In the genomic region with DNA sequence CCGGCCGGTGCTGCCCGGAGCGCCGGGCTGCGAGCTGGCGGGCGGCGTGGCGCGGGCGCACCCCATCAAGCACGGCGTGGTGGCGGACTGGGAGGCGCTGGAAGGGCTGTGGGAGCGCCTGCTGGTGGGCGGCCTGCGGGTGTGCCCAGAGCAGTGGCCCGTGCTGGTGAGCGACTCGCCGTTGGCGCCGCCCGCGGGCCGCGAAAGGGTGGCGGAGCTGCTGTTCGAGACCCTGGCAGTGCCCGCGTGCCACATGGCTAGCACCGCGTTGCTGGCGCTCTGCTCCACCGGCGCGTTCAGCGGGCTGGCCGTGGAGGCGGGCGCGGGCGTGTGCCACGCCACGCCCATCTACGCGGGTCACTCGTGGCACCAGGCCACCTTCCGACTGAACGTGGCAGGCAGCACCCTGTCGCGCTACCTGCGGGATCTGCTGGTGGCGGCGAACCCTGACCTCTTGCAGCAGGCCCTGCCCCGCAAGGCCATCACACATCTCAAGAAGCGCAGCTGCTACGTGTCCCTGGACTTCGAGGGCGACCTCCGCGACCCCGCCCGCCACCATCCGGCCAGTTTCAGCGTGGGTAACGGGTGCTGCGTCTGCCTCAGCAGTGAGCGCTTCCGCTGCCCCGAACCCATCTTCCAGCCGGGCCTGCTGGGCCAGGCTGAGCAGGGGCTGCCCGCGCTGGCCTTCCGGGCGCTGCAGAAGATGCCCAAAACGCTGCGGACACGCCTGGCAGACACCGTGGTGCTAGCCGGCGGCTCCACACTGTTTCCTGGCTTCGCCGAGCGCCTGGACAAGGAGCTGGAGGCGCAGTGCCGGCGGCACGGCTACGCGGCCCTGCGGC, we compare ENCODE assay signal across 8 cellular contexts. TPM values are rescaled to one million over a fixed set of nuclear protein-coding genes. Genes with fewer than 3 reads are reported as not detected.
A peak's percentile ranks its signal among the peaks of the same experiment; 100 is the strongest.
DNase-seq lines count a peak whose midpoint lies in the region; ATAC-seq and TF ChIP-seq lines count a peak whose summit lies in the region.

No MANE protein-coding gene starts in this region.

- peak overlapping the region; percentile 69 to 94 (median 80) for H3K4me3 Mint-ChIP-seq in CD8-positive, alpha-beta memory T cell
- H3K4me3 Mint-ChIP-seq in WTC11 = peak overlapping the region; percentile 62

- peak overlapping the region in 5 of 8 donors; percentile 15 to 75 (median 45) for H3K27ac Mint-ChIP-seq in CD8-positive, alpha-beta memory T cell
- no peak overlapping the region for H3K27ac Mint-ChIP-seq in WTC11

- CTCF ChIA-PET in CD8-positive, alpha-beta memory T cell (lab: Charles Lee) = interaction anchor here (0.6 to 7.2 kb wide), 46 partner anchors 7 to 409 kb away, joined by 3 to 103 read pairs (median 4); a partner anchor contains a TSS
- CTCF ChIA-PET in WTC11 (lab: Charles Lee) = interaction anchor here (0.5 to 7.9 kb wide), 50 partner anchors 9 to 404 kb away, joined by 3 to 134 read pairs (median 3); a partner anchor contains a TSS

- DNase-seq in CD8-positive, alpha-beta memory T cell = peak; percentile 34 to 82 (median 72)
- DNase-seq in HuH-7 (ENCODE audit: low spot score) (peak; percentile 76), WTC11 (ENCODE audit: low spot score) (no peak), choroid plexus epithelial cell (ENCODE audit: low read depth) (peak; percentile 82), left lung (peak in 1 of 2 donors; percentile 97), NCI-H2107 treated with DMSO at 0.1 percent for 48 hours (lab: John Stamatoyannopoulos, UW; ENCODE audit: unreplicated experiment) (no peak)
- peak; percentile 41 for DNase-seq in stimulated activated CD4-positive, alpha-beta T cell treated with anti-CD3 and anti-CD28 coated beads, Interleukin-4, amount 100 ng/mL, for 24 hours

- H3K4me1 ChIP-seq in CD8-positive, alpha-beta memory T cell (ENCODE audit: insufficient read depth, low read length) = peaks cover 32% of the 10 kb centered on the region
- peaks cover 18 to 57% of the 10 kb centered on the region in 2 donors for H3K4me1 ChIP-seq in left lung

- H3K9me3 Mint-ChIP-seq in CD8-positive, alpha-beta memory T cell = no peaks in the 10 kb centered on the region
- H3K9me3 Mint-ChIP-seq in WTC11 = no peaks in the 10 kb centered on the region

- peak overlapping the region; percentile 77 for H3K4me3 ChIP-seq in CD8-positive, alpha-beta memory T cell (ENCODE audit: low read length)
- H3K4me3 ChIP-seq in choroid plexus epithelial cell (ENCODE audit: low read depth, low read length) (peak overlapping the region; percentile 65), left lung (peak overlapping the region; percentile 55 to 56)

- peaks cover 32 to 52% (median 42%) of the 10 kb centered on the region in 3 donors for H3K4me1 Mint-ChIP-seq in CD8-positive, alpha-beta memory T cell
- peaks cover 33% of the 10 kb centered on the region for H3K4me1 Mint-ChIP-seq in WTC11

- H3K27me3 Mint-ChIP-seq in CD8-positive, alpha-beta memory T cell = no peaks in the 10 kb centered on the region
- peaks cover 14% of the 10 kb centered on the region for H3K27me3 Mint-ChIP-seq in WTC11 (ENCODE audit: low read depth)

- no peak for TF ChIP-seq CTCF in WTC11 (IDR thresholded peaks at IDR 0.05)
- no peak for TF ChIP-seq CTCF in choroid plexus epithelial cell (conservative IDR thresholded peaks at IDR 0.05; ENCODE audit: low read depth, low read length)
- no peak for TF ChIP-seq CTCF in left lung (IDR thresholded peaks at IDR 0.05)

- H3K36me3 ChIP-seq in CD8-positive, alpha-beta memory T cell (ENCODE audit: insufficient read depth, low read length) = no peaks in the 10 kb centered on the region
- peaks cover 0 to 11% of the 10 kb centered on the region in 2 donors for H3K36me3 ChIP-seq in left lung

- H3K27me3 ChIP-seq in CD8-positive, alpha-beta memory T cell (ENCODE audit: insufficient read depth, low read length, poor library complexity, severe bottlenecking) = no peaks in the 10 kb centered on the region
- H3K27me3 ChIP-seq in left lung = no peaks in the 10 kb centered on the region

- no peaks in the 10 kb centered on the region for H3K9me3 ChIP-seq in CD8-positive, alpha-beta memory T cell (ENCODE audit: low read length)
- no peaks in the 10 kb centered on the region for H3K9me3 ChIP-seq in left lung

- peak overlapping the region; percentile 43 for H3K27ac ChIP-seq in CD8-positive, alpha-beta memory T cell (ENCODE audit: low read depth, low read length)
- peak overlapping the region; percentile 79 to 87 for H3K27ac ChIP-seq in left lung

- POLR2A ChIA-PET in CD8-positive, alpha-beta memory T cell (lab: Charles Lee) = interaction anchor here (0.6 to 4.4 kb wide), 12 partner anchors 11 to 877 kb away, joined by 3 to 24 read pairs (median 4); a partner anchor contains a TSS
- POLR2A ChIA-PET in WTC11 (lab: Charles Lee) = interaction anchor here (0.6 to 3.4 kb wide), 13 partner anchors 12 to 405 kb away, joined by 3 to 24 read pairs (median 4); a partner anchor contains a TSS

- ATAC-seq in GM19463 (IDR thresholded peaks at IDR 0.05; ENCODE audit: unreplicated experiment) (peak; percentile 12), WTC11 (no peak; the same call in 1 of the 2 replicates), left lung (peak; percentile 2)

- intact Hi-C loops in left lung (cut with DNase I) = no loop called here

- peaks cover 0 to 5% (median 0%) of the 10 kb centered on the region in 3 donors for H3K36me3 Mint-ChIP-seq in CD8-positive, alpha-beta memory T cell
- peaks cover 5% of the 10 kb centered on the region; the same call in 1 of the 2 replicates for H3K36me3 Mint-ChIP-seq in WTC11

TF ChIP-seq in WTC11, 78 proteins besides CTCF, POLR2A, EP300 and RAD21 (continues in another document):
- TF ChIP-seq, protein P1, sequence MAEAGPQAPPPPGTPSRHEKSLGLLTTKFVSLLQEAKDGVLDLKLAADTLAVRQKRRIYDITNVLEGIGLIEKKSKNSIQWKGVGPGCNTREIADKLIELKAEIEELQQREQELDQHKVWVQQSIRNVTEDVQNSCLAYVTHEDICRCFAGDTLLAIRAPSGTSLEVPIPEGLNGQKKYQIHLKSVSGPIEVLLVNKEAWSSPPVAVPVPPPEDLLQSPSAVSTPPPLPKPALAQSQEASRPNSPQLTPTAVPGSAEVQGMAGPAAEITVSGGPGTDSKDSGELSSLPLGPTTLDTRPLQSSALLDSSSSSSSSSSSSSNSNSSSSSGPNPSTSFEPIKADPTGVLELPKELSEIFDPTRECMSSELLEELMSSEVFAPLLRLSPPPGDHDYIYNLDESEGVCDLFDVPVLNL (CRISPR knock-in tag; IDR thresholded peaks at IDR 0.05; ENCODE audit: borderline replicate concordance, low read depth) = no peak
- TF ChIP-seq, protein P2, sequence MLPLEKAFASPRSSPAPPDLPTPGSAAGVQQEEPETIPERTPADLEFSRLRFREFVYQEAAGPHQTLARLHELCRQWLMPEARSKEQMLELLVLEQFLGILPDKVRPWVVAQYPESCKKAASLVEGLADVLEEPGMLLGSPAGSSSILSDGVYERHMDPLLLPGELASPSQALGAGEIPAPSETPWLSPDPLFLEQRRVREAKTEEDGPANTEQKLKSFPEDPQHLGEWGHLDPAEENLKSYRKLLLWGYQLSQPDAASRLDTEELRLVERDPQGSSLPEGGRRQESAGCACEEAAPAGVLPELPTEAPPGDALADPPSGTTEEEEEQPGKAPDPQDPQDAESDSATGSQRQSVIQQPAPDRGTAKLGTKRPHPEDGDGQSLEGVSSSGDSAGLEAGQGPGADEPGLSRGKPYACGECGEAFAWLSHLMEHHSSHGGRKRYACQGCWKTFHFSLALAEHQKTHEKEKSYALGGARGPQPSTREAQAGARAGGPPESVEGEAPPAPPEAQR (CRISPR knock-in tag; IDR thresholded peaks at IDR 0.05) = no peak
- TF ChIP-seq SP1 (CRISPR knock-in tag; conservative IDR thresholded peaks at IDR 0.05) (peak; percentile 44; the same call in 1 of the 2 replicates), ATF1 (CRISPR knock-in tag; IDR thresholded peaks at IDR 0.05) (0 out of 2 replicates have a peak, but pooled peaks have one; percentile 36), PRRX2 (CRISPR knock-in tag; IDR thresholded peaks at IDR 0.05) (no peak), ETV6 (CRISPR knock-in tag; IDR thresholded peaks at IDR 0.05) (no peak), ZNF317 (CRISPR knock-in tag; IDR thresholded peaks at IDR 0.05; ENCODE audit: borderline replicate concordance, low read depth) (no peak; the same call in 1 of the 2 replicates), CBFB (CRISPR knock-in tag; IDR thresholded peaks at IDR 0.05; ENCODE audit: low read depth) (0 out of 2 replicates have a peak, but pooled peaks have one; percentile 48), JAZF1 (CRISPR knock-in tag; IDR thresholded peaks at IDR 0.05) (no peak), CREM (CRISPR knock-in tag; IDR thresholded peaks at IDR 0.05) (0 out of 2 replicates have a peak, but pooled peaks have one; percentile 51)
- TF ChIP-seq, protein P3, sequence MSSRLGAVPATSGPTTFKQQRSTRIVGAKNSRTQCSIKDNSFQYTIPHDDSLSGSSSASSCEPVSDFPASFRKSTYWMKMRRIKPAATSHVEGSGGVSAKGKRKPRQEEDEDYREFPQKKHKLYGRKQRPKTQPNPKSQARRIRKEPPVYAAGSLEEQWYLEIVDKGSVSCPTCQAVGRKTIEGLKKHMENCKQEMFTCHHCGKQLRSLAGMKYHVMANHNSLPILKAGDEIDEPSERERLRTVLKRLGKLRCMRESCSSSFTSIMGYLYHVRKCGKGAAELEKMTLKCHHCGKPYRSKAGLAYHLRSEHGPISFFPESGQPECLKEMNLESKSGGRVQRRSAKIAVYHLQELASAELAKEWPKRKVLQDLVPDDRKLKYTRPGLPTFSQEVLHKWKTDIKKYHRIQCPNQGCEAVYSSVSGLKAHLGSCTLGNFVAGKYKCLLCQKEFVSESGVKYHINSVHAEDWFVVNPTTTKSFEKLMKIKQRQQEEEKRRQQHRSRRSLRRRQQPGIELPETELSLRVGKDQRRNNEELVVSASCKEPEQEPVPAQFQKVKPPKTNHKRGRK (CRISPR knock-in tag; IDR thresholded peaks at IDR 0.05; ENCODE audit: borderline replicate concordance) = no peak

RNA-seq across cellular contexts. Expression of a gene that starts 0.7 kb away (rescaled TPM):
- total RNA-seq in CD8-positive, alpha-beta memory T cell = 1 to 10 TPM; 3.8 to 4.6 TPM
- 6.6 TPM for polyA plus RNA-seq in CD8-positive, alpha-beta memory T cell
- 1.3 to 1.9 TPM (median 1.5 TPM) in 3 replicates for total RNA-seq in WTC11 (2021)
- total RNA-seq in left lung = 1 to 10 TPM; 1.2 to 2.3 TPM

RNA-seq across cellular contexts. Expression of a gene that starts 5.3 kb away (rescaled TPM):
- total RNA-seq in CD8-positive, alpha-beta memory T cell = under 1 TPM; 0.16 to 0.24 TPM
- polyA plus RNA-seq in CD8-positive, alpha-beta memory T cell = not detected
- total RNA-seq in WTC11 (2021) (0.09 to 0.21 TPM (median 0.14 TPM) in 3 replicates), left lung (under 1 TPM in 1 of 2 donors, not detected in 1; 0.24 TPM)

RNA-seq across cellular contexts. Expression of a gene that starts 6.8 kb away (rescaled TPM):
- 10 to 100 TPM; 19.0 to 20.6 TPM for total RNA-seq in CD8-positive, alpha-beta memory T cell
- 2.7 TPM for polyA plus RNA-seq in CD8-positive, alpha-beta memory T cell
- 29.3 to 38.0 TPM (median 29.7 TPM) in 3 replicates for total RNA-seq in WTC11 (2021)
- total RNA-seq in left lung = 10 to 100 TPM; 53.7 to 72.9 TPM

RNA-seq across cellular contexts. Expression of a gene that starts 18.7 kb away (rescaled TPM):
- 10 to 100 TPM; 68.8 to 72.3 TPM for total RNA-seq in CD8-positive, alpha-beta memory T cell
- 0.52 TPM for polyA plus RNA-seq in CD8-positive, alpha-beta memory T cell
- total RNA-seq in WTC11 (2021) = 34.2 to 44.2 TPM (median 34.5 TPM) in 3 replicates
- total RNA-seq in left lung = 10 to 100 TPM; 14.2 to 23.6 TPM

RNA-seq across cellular contexts. Expression of a gene that starts 52.6 kb away (rescaled TPM):
- 1 to 10 TPM; 8.4 to 9.1 TPM for total RNA-seq in CD8-positive, alpha-beta memory T cell
- 23.6 TPM for polyA plus RNA-seq in CD8-positive, alpha-beta memory T cell
- total RNA-seq in WTC11 (2021) = 3.3 to 6.0 TPM (median 5.8 TPM) in 3 replicates
- 10 to 100 TPM; 25.4 to 47.5 TPM for total RNA-seq in left lung

Comparison
In these comparisons a context has a peak if more than half of its experiments do, and no peak if none do; other contexts are left out.
1. DNase-seq: peak in CD8-positive, alpha-beta memory T cell (5 of 5), HuH-7 (single experiment), choroid plexus epithelial cell (single experiment) and stimulated activated CD4-positive, alpha-beta T cell treated with anti-CD3 and anti-CD28 coated beads, Interleukin-4, amount 100 ng/mL, for 24 hours (single experiment); none in WTC11 (single experiment) and NCI-H2107 treated with DMSO at 0.1 percent for 48 hours (single experiment).
2. Peak in every context shown above with its lines, with median percentiles within 50 percentile points of each other: H3K4me3 ChIP-seq.